Comparison of ENCODE assay signal across 9 cellular contexts in genomic region chr1:156419863-156420208, GRCh38. TPM values are rescaled to one million over a fixed set of nuclear protein-coding genes. Genes with fewer than 3 reads are reported as not detected.
DNase-seq lines count a peak whose midpoint lies in the region; ATAC-seq and TF ChIP-seq lines count a peak whose summit lies in the region.
"Had no signal": no experiment of that assay in that cellular context is flagged by ENCODE, and none has a peak within 500 bp of the region (broad histone marks: within the 10 kb centered on the region; RNA-seq: fewer than 3 reads in every experiment).

No MANE protein-coding gene starts in this region.

- no peak overlapping the region for H3K27ac Mint-ChIP-seq in endothelial cell (ENCODE audit: unreplicated experiment)
- H3K27ac Mint-ChIP-seq in stimulated activated memory B cell treated with anti-CD40 and anti-IgM and Interleukin-4, amounts not matched to agents 10 μg/mL and 1 μg/mL and 100 μg/mL, for 72 hours, result peak overlapping the region; percentile 83

- H2AFZ ChIP-seq in SU-DHL-6 (ENCODE audit: low read depth, low read length, severe bottlenecking), result peak overlapping the region; percentile 29

- peaks cover 24% of the 10 kb centered on the region for H3K27me3 Mint-ChIP-seq in endothelial cell (ENCODE audit: unreplicated experiment)
- peaks cover 88% of the 10 kb centered on the region for H3K27me3 Mint-ChIP-seq in stimulated activated memory B cell treated with anti-CD40 and anti-IgM and Interleukin-4, amounts not matched to agents 10 μg/mL and 1 μg/mL and 100 μg/mL, for 72 hours

- DNase-seq in DMS 273 (lab: John Stamatoyannopoulos, UW; ENCODE audit: unreplicated experiment), result peak; percentile 59
- no peak for DNase-seq in DMS 273 treated with DMSO at 0.1 percent for 48 hours (lab: John Stamatoyannopoulos, UW)
- peak; percentile 58 for DNase-seq in endothelial cell (ENCODE audit: low spot score)
- no peak for DNase-seq in SJCRH30
- DNase-seq in NCI-H1436 treated with DMSO at 0.1 percent for 48 hours (lab: John Stamatoyannopoulos, UW), result no peak

- no peak overlapping the region for H3K27ac ChIP-seq in SU-DHL-6 (ENCODE audit: low read depth, low read length)
- H3K27ac ChIP-seq in SJCRH30, result no peak overlapping the region

- peak overlapping the region; percentile 53 for H3K4me2 ChIP-seq in SU-DHL-6 (ENCODE audit: low read depth, low read length, poor library complexity, severe bottlenecking)

- H3F3A ChIP-seq in SU-DHL-6 (ENCODE audit: insufficient read depth), result no peaks in the 10 kb centered on the region

- no peaks in the 10 kb centered on the region for H3K9me3 Mint-ChIP-seq in endothelial cell (ENCODE audit: unreplicated experiment)
- no peaks in the 10 kb centered on the region for H3K9me3 Mint-ChIP-seq in stimulated activated memory B cell treated with anti-CD40 and anti-IgM and Interleukin-4, amounts not matched to agents 10 μg/mL and 1 μg/mL and 100 μg/mL, for 72 hours

- H3K9me3 ChIP-seq in SU-DHL-6 (ENCODE audit: insufficient read depth, low read length) (no peaks in the 10 kb centered on the region), SJCRH30 (replicated peaks) (no peaks in the 10 kb centered on the region)

- H3K9ac ChIP-seq in SU-DHL-6 (ENCODE audit: low read length), result no peak overlapping the region

- no peaks in the 10 kb centered on the region for H3K27me3 ChIP-seq in SU-DHL-6 (ENCODE audit: low read length)
- peaks cover 26% of the 10 kb centered on the region; the same call in 1 of the 2 replicates for H3K27me3 ChIP-seq in SJCRH30

- ATAC-seq in stimulated activated memory B cell treated with anti-CD40 and anti-IgM and Interleukin-4, amounts not matched to agents 10 μg/mL and 1 μg/mL and 100 μg/mL, for 72 hours, result no peak
- ATAC-seq in GM21423 (IDR thresholded peaks at IDR 0.05; ENCODE audit: unreplicated experiment), result no peak

- no peaks in the 10 kb centered on the region for H3K4me1 ChIP-seq in SJCRH30

- no peaks in the 10 kb centered on the region for H4K20me1 ChIP-seq in SU-DHL-6 (ENCODE audit: low read depth, low read length)

- no peaks in the 10 kb centered on the region for H3K79me2 ChIP-seq in SU-DHL-6 (ENCODE audit: insufficient read depth, low read length)

- H3K4me1 Mint-ChIP-seq in endothelial cell (ENCODE audit: unreplicated experiment), result peaks cover 24% of the 10 kb centered on the region
- H3K4me1 Mint-ChIP-seq in stimulated activated memory B cell treated with anti-CD40 and anti-IgM and Interleukin-4, amounts not matched to agents 10 μg/mL and 1 μg/mL and 100 μg/mL, for 72 hours, result peaks cover 27% of the 10 kb centered on the region

- H3K36me3 ChIP-seq in SU-DHL-6 (ENCODE audit: low read length) (no peaks in the 10 kb centered on the region), SJCRH30 (no peaks in the 10 kb centered on the region)

- H3K4me3 ChIP-seq in SU-DHL-6 (ENCODE audit: insufficient read depth, low read length, poor library complexity, severe bottlenecking) (peak overlapping the region; percentile 37), SJCRH30 (no peak overlapping the region)

- peaks cover 8% of the 10 kb centered on the region for H3K36me3 Mint-ChIP-seq in endothelial cell (ENCODE audit: low read depth, unreplicated experiment)
- H3K36me3 Mint-ChIP-seq in stimulated activated memory B cell treated with anti-CD40 and anti-IgM and Interleukin-4, amounts not matched to agents 10 μg/mL and 1 μg/mL and 100 μg/mL, for 72 hours, result no peaks in the 10 kb centered on the region

- TF ChIP-seq CTCF in SU-DHL-6 (IDR thresholded peaks at IDR 0.05; ENCODE audit: insufficient read depth, low read length, poor library complexity, severe bottlenecking) (peak; percentile 52), endothelial cell (IDR thresholded peaks at IDR 0.05; ENCODE audit: unreplicated experiment) (peak; percentile 13)

- peak overlapping the region; percentile 67 for H3K4me3 Mint-ChIP-seq in endothelial cell (ENCODE audit: unreplicated experiment)
- peak overlapping the region; percentile 87 for H3K4me3 Mint-ChIP-seq in stimulated activated memory B cell treated with anti-CD40 and anti-IgM and Interleukin-4, amounts not matched to agents 10 μg/mL and 1 μg/mL and 100 μg/mL, for 72 hours

- H3K9me2 ChIP-seq in SU-DHL-6 (replicated peaks; ENCODE audit: insufficient read depth, low read length), result no peaks in the 10 kb centered on the region

RNA-seq across cellular contexts. Expression of gene RHBG, which starts 50.8 kb away (rescaled TPM):
- not detected for total RNA-seq in endothelial cell (ENCODE audit: unreplicated experiment)
- total RNA-seq in SJCRH30 (2014; rRNA removed; shearing (Covaris generic)), result not detected in 2 replicates
- total RNA-seq: RPMI7951 had no signal

Comparison
In these comparisons a context has a peak if more than half of its experiments do, and no peak if none do; other contexts are left out.
1. DNase-seq: peak in DMS 273 (single experiment) and endothelial cell (single experiment); none in DMS 273 treated with DMSO at 0.1 percent for 48 hours (single experiment), SJCRH30 (0 of 2) and NCI-H1436 treated with DMSO at 0.1 percent for 48 hours (single experiment).